ENCODE assay signal across 1 cellular context in the genomic region with DNA sequence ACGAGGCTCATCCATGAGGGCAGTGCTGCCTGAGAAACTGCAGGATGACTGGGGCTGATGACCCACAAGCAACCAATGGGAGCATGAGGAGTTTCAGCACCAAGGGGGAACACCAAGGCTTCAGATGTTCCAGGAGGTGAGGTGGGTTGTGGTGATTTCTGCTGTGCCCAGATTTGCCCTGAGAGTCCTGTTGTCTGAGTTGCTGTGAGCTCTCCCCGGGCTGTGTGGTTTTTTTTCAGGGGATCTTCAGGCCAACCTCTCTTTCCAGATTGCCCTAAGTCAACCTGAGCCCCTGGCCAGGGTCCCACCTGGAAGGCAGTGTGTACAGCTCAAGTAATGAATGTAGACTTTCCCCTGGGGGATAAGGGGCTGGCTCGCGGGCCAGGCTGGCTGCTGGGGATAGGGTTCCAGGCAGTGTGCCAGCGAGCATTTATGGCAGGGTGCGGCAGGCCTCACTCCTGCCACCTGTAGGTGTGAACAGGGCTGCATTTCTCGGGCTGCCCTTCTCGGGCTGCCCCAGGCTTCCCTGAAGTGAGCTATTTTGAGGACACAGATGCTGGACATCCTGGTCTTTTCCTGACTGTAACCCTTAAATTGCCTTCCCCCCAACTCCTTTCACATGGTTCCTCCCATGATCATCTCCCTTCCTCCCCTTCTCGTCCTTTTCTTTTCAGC.
TF ChIP-seq lines count a peak whose summit lies in the region.

No MANE protein-coding gene starts in this region.

TF ChIP-seq in IMR-90, 13 proteins besides CTCF, POLR2A, EP300 and RAD21 (continued from another document):
- TF ChIP-seq USF2 (IDR thresholded peaks at IDR 0.05; ENCODE audit: low read depth, low read length), result no peak
